11 cellular contexts compared by ENCODE assay signal in the genomic region with DNA sequence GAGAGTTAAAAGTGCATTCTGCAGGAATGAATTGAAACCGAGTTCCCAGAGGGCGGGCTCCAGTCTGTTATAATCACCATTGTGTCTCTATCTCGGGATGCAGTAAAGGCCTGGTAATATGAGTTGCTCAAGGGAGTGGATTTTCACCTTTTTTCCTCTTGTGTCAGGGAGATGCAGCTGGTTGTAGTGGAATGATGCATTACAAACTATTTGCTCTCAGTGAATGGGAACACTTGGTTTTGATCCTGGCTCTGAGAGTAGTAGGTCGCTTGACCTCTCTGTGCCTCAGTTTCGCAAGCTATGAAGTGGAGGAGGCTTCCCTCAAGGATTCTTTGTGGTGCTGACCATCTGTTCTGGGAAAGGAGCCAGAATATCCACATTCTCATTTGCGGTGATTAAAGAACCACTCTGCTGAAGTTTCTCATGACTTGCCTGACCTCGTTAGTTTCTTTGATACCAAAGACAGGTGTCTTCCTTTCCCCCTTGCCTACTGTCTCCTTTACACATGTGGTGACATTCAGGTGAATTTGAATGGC.
A peak's percentile ranks its signal among the peaks of the same experiment; 100 is the strongest.
DNase-seq lines count a peak whose midpoint lies in the region; ATAC-seq and TF ChIP-seq lines count a peak whose summit lies in the region.
"Had no signal": no experiment of that assay in that cellular context is flagged by ENCODE, and none has a peak within 500 bp of the region (broad histone marks: within the 10 kb centered on the region; RNA-seq: fewer than 3 reads in every experiment).

No MANE protein-coding gene starts in this region.

- H3K36me3 Mint-ChIP-seq in HFFc6 (ENCODE audit: low read depth), result no peaks in the 10 kb centered on the region
- peaks cover 5% of the 10 kb centered on the region for H3K36me3 Mint-ChIP-seq in activated T-cell treated with anti-CD3 and anti-CD28 coated beads, Interleukin-2, amount 50 U/mL, for 24 hours (ENCODE audit: low read depth)

- peaks cover 56% of the 10 kb centered on the region for H3K4me1 Mint-ChIP-seq in HFFc6 (ENCODE audit: low read depth)
- H3K4me1 Mint-ChIP-seq in activated T-cell treated with anti-CD3 and anti-CD28 coated beads, Interleukin-2, amount 50 U/mL, for 24 hours (ENCODE audit: low read depth), result peaks cover 43% of the 10 kb centered on the region

- peak overlapping the region; percentile 63 for H3K27ac Mint-ChIP-seq in HFFc6
- no peak overlapping the region for H3K27ac Mint-ChIP-seq in activated T-cell treated with anti-CD3 and anti-CD28 coated beads, Interleukin-2, amount 50 U/mL, for 24 hours
- H3K27ac Mint-ChIP-seq: activated naive CD8-positive, alpha-beta T cell treated with anti-CD3 and anti-CD28 coated beads for 36 hours had no signal

- H3K4me3 Mint-ChIP-seq in HFFc6, result no peak overlapping the region
- no peak overlapping the region for H3K4me3 Mint-ChIP-seq in activated T-cell treated with anti-CD3 and anti-CD28 coated beads, Interleukin-2, amount 50 U/mL, for 24 hours
- H3K4me3 Mint-ChIP-seq: activated naive CD8-positive, alpha-beta T cell treated with anti-CD3 and anti-CD28 coated beads for 36 hours had no signal

- H3K9me3 Mint-ChIP-seq in HFFc6, result no peaks in the 10 kb centered on the region
- H3K9me3 Mint-ChIP-seq in activated T-cell treated with anti-CD3 and anti-CD28 coated beads, Interleukin-2, amount 50 U/mL, for 24 hours, result no peaks in the 10 kb centered on the region
- H3K9me3 Mint-ChIP-seq: activated naive CD8-positive, alpha-beta T cell treated with anti-CD3 and anti-CD28 coated beads for 36 hours had no signal

- no peaks in the 10 kb centered on the region for H3K36me3 ChIP-seq in brain microvascular endothelial cell (replicated peaks)

- no peak overlapping the region for H3K4me3 ChIP-seq in brain microvascular endothelial cell (ENCODE audit: low read depth, low read length)

- H3K27ac ChIP-seq in brain microvascular endothelial cell, result no peak overlapping the region

- TF ChIP-seq CTCF in AG09319 (IDR thresholded peaks at IDR 0.05; ENCODE audit: low read depth, low read length) (no peak), HFFc6 (IDR thresholded peaks at IDR 0.05) (no peak), brain microvascular endothelial cell (IDR thresholded peaks at IDR 0.05; ENCODE audit: low read depth, low read length, missing control alignments) (no peak)

- DNase-seq in AG09319 (ENCODE audit: extremely low read depth, low read depth) (peak; percentile 87), HFFc6 (peak; percentile 71), brain microvascular endothelial cell (peak; percentile 65), lung microvascular endothelial cell (ENCODE audit: low read depth in 2 of 2) (peak; percentile 9 to 64), GM19240 (ENCODE audit: insufficient read length, low spot score) (no peak), Right ventricle myocardium superior (no peak)
- DNase-seq in activated T-cell treated with anti-CD3 and anti-CD28 coated beads, Interleukin-2, amount 50 U/mL, for 24 hours, result no peak
- DNase-seq: activated naive CD8-positive, alpha-beta T cell treated with anti-CD3 and anti-CD28 coated beads for 36 hours; GDM1; stimulated activated CD4-positive, alpha-beta T cell treated with anti-CD3 and anti-CD28 coated beads, Interleukin-2, amount 100 ng/mL, for 24 hours had no signal

- peaks cover 2% of the 10 kb centered on the region for H3K27me3 Mint-ChIP-seq in HFFc6 (ENCODE audit: insufficient read depth)
- no peaks in the 10 kb centered on the region for H3K27me3 Mint-ChIP-seq in activated T-cell treated with anti-CD3 and anti-CD28 coated beads, Interleukin-2, amount 50 U/mL, for 24 hours
- H3K27me3 Mint-ChIP-seq: activated naive CD8-positive, alpha-beta T cell treated with anti-CD3 and anti-CD28 coated beads for 36 hours had no signal

- in situ Hi-C loops in brain microvascular endothelial cell (cut with HindIII; ENCODE audit: low pct_ligation_motif_present, low sequenced_read_pairs), result no loop called here

- intact Hi-C loops in Right ventricle myocardium superior (cut with DNase I), result no loop called here

- no peak for ATAC-seq in HG02970 (IDR thresholded peaks at IDR 0.05; ENCODE audit: low FRiP score, unreplicated experiment)
- ATAC-seq in Right ventricle myocardium superior (ENCODE audit: poor library complexity), result no peak

- no peaks in the 10 kb centered on the region for H3K27me3 ChIP-seq in brain microvascular endothelial cell (replicated peaks)

Comparison
In these comparisons a context has a peak if more than half of its experiments do, and no peak if none do; other contexts are left out.
1. DNase-seq: peak in AG09319 (single experiment), HFFc6 (single experiment), brain microvascular endothelial cell (single experiment) and lung microvascular endothelial cell (2 of 2); none in GM19240 (single experiment), Right ventricle myocardium superior (single experiment) and activated T-cell treated with anti-CD3 and anti-CD28 coated beads, Interleukin-2, amount 50 U/mL, for 24 hours (single experiment).